1 cellular context compared by ENCODE assay signal in the genomic region with DNA sequence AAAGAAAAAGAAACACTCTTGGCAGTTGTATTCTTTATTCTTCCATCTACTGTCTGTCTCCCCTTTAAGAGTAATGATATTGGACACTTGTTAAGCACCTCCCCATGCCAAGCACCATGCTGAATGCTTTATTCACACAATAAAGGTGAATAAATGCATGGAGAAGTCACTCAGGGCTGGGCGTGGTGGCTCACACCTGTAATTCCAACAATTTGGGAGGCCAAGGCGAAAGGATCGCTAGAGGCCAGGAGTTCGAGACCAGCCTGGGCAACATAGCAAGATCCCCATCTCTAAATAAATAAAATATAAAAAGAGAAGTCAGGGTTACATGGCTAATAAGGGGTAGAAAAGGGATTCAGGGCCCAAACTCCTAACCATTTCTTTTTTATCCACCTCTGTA.
TF ChIP-seq lines count a peak whose summit lies in the region.

No MANE protein-coding gene starts in this region.

TF ChIP-seq in HepG2, 621 proteins besides CTCF, POLR2A, EP300 and RAD21:
- TF ChIP-seq, protein P1, sequence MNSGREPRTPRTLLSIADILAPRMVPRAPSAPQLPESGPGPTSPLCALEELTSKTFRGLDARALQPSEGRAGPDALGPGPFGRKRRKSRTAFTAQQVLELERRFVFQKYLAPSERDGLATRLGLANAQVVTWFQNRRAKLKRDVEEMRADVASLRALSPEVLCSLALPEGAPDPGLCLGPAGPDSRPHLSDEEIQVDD (CRISPR knock-in tag; IDR thresholded peaks at IDR 0.05; ENCODE audit: borderline replicate concordance): no peak
- TF ChIP-seq ZNF121 (CRISPR knock-in tag; IDR thresholded peaks at IDR 0.05): 0 out of 2 replicates have a peak, but pooled peaks have one; percentile 48
